In genomic region chr12:116712458-116713303, GRCh38 we compare ENCODE assay signal across 16 cellular contexts. TPM values are rescaled to one million over a fixed set of nuclear protein-coding genes. Genes with fewer than 3 reads are reported as not detected.
DNase-seq lines count a peak whose midpoint lies in the region; ATAC-seq and TF ChIP-seq lines count a peak whose summit lies in the region.
"Had no signal": no experiment of that assay in that cellular context is flagged by ENCODE, and none has a peak within 500 bp of the region (broad histone marks: within the 10 kb centered on the region; RNA-seq: fewer than 3 reads in every experiment).

No MANE protein-coding gene starts in this region.

- CTCF ChIA-PET in activated CD8-positive, alpha-beta T cell treated with anti-CD3 and anti-CD28 coated beads, Interleukin-2, amount 10 ng/mL, durations not matched to agents 7 days and 5 days (lab: Charles Lee): interaction anchor here (1.8 kb wide), 1 partner anchor 9 kb away, joined by 7 read pairs; no protein-coding TSS in a partner anchor

- H3K4me3 Mint-ChIP-seq in neural crest cell: no peak overlapping the region
- H3K4me3 Mint-ChIP-seq in activated CD8-positive, alpha-beta T cell treated with anti-CD3 and anti-CD28 coated beads, Interleukin-2, amount 10 ng/mL, durations not matched to agents 7 days and 5 days: no peak overlapping the region
- H3K4me3 Mint-ChIP-seq: activated naive CD4-positive, alpha-beta T cell treated with anti-CD3 and anti-CD28 coated beads, Interleukin-2, amount 50 U/mL, for 24 hours had no signal

- H3K36me3 ChIP-seq in body of pancreas (replicated peaks in 1 of 2; ENCODE audit: insufficient read depth in 1 of 2, low read depth in 2 of 2): peaks cover 0 to 2% of the 10 kb centered on the region in 2 donors

- peaks cover 68% of the 10 kb centered on the region for H3K4me1 Mint-ChIP-seq in neural crest cell
- peaks cover 9% of the 10 kb centered on the region for H3K4me1 Mint-ChIP-seq in activated CD8-positive, alpha-beta T cell treated with anti-CD3 and anti-CD28 coated beads, Interleukin-2, amount 10 ng/mL, durations not matched to agents 7 days and 5 days (ENCODE audit: low read depth)

- peak overlapping the region in 3 of 4 donors; percentile 45 to 67 (median 59) for H3K27ac ChIP-seq in body of pancreas
- H3K27ac ChIP-seq: C4-2B, tibial artery had no signal

- no peaks in the 10 kb centered on the region for H3K9me3 ChIP-seq in body of pancreas
- H3K9me3 ChIP-seq: tibial artery had no signal

- H3K27me3 ChIP-seq in body of pancreas: no peaks in the 10 kb centered on the region

- peak overlapping the region; percentile 65 for H3K27ac Mint-ChIP-seq in neural crest cell (ENCODE audit: unreplicated experiment)
- no peak overlapping the region for H3K27ac Mint-ChIP-seq in activated CD8-positive, alpha-beta T cell treated with anti-CD3 and anti-CD28 coated beads, Interleukin-2, amount 10 ng/mL, durations not matched to agents 7 days and 5 days
- H3K27ac Mint-ChIP-seq: activated naive CD4-positive, alpha-beta T cell treated with anti-CD3 and anti-CD28 coated beads, Interleukin-2, amount 50 U/mL, for 24 hours had no signal

- peaks cover 20% of the 10 kb centered on the region for H3K27me3 Mint-ChIP-seq in neural crest cell (ENCODE audit: low read depth)
- H3K27me3 Mint-ChIP-seq in activated CD8-positive, alpha-beta T cell treated with anti-CD3 and anti-CD28 coated beads, Interleukin-2, amount 10 ng/mL, durations not matched to agents 7 days and 5 days (ENCODE audit: low read depth): peaks cover 14% of the 10 kb centered on the region
- H3K27me3 Mint-ChIP-seq: activated naive CD4-positive, alpha-beta T cell treated with anti-CD3 and anti-CD28 coated beads, Interleukin-2, amount 50 U/mL, for 24 hours had no signal

- no peaks in the 10 kb centered on the region for H3K9me3 Mint-ChIP-seq in neural crest cell
- no peaks in the 10 kb centered on the region for H3K9me3 Mint-ChIP-seq in activated CD8-positive, alpha-beta T cell treated with anti-CD3 and anti-CD28 coated beads, Interleukin-2, amount 10 ng/mL, durations not matched to agents 7 days and 5 days (ENCODE audit: insufficient read depth)
- H3K9me3 Mint-ChIP-seq: activated naive CD4-positive, alpha-beta T cell treated with anti-CD3 and anti-CD28 coated beads, Interleukin-2, amount 50 U/mL, for 24 hours had no signal

- POLR2A ChIA-PET in activated CD8-positive, alpha-beta T cell treated with anti-CD3 and anti-CD28 coated beads, Interleukin-2, amount 10 ng/mL, durations not matched to agents 7 days and 5 days (lab: Charles Lee): no interaction called here

- TF ChIP-seq CTCF in body of pancreas (IDR thresholded peaks at IDR 0.05) (no peak), neural crest cell (conservative IDR thresholded peaks at IDR 0.05) (no peak)

- H3K4me3 ChIP-seq in body of pancreas: no peak overlapping the region
- H3K4me3 ChIP-seq: tibial artery had no signal

- intact Hi-C loops in body of pancreas (cut with DNase I) (no loop called here), posterior vena cava (cut with DNase I) (no loop called here)

- peak; percentile 22 for ATAC-seq in body of pancreas
- no peak for ATAC-seq in activated CD8-positive, alpha-beta T cell treated with anti-CD3 and anti-CD28 coated beads, Interleukin-2, amount 10 ng/mL, durations not matched to agents 7 days and 5 days
- ATAC-seq: sciatic nerve had no signal

- peaks cover 23% of the 10 kb centered on the region for H3K4me1 ChIP-seq in body of pancreas

- DNase-seq in DMS79 (lab: John Stamatoyannopoulos, UW): peak; percentile 82
- peak; percentile 46 to 84 for DNase-seq in NCI-H187 (lab: John Stamatoyannopoulos, UW)
- DNase-seq in body of pancreas: no peak
- no peak for DNase-seq in neural crest cell (ENCODE audit: low read depth, low spot score)
- no peak for DNase-seq in cortex of kidney (lab: John Stamatoyannopoulos, UW)
- no peak for DNase-seq in posterior vena cava (ENCODE audit: low spot score)
- DNase-seq in activated CD8-positive, alpha-beta T cell treated with anti-CD3 and anti-CD28 coated beads, Interleukin-2, amount 10 ng/mL, durations not matched to agents 7 days and 5 days: no peak
- DNase-seq: hypothalamus; MV-4-11; occipital lobe; SIG-M5; stimulated activated CD4-positive, alpha-beta T cell treated with anti-CD3 and anti-CD28 coated beads, Interleukin-2, amount 100 ng/mL, for 48 hours; tibial artery had no signal

- TF ChIP-seq POLR2A in body of pancreas (IDR thresholded peaks at IDR 0.05): no peak

- WGBS in body of pancreas, 2 donors: 71 to 75% methylated on average over 17 of the region's 17 CpGs

- no peaks in the 10 kb centered on the region for H3K36me3 Mint-ChIP-seq in neural crest cell (ENCODE audit: low read depth)
- H3K36me3 Mint-ChIP-seq in activated CD8-positive, alpha-beta T cell treated with anti-CD3 and anti-CD28 coated beads, Interleukin-2, amount 10 ng/mL, durations not matched to agents 7 days and 5 days (ENCODE audit: low read depth): peaks cover 26% of the 10 kb centered on the region
- H3K36me3 Mint-ChIP-seq: activated naive CD4-positive, alpha-beta T cell treated with anti-CD3 and anti-CD28 coated beads, Interleukin-2, amount 50 U/mL, for 24 hours had no signal

RNA-seq across cellular contexts. Expression of gene SPRING1, which starts 25.2 kb away (rescaled TPM):
- total RNA-seq in body of pancreas: 1 to 10 TPM; 9.1 to 9.9 TPM
- 47.8 and 50.8 TPM in 2 replicates for total RNA-seq in neural crest cell
- total RNA-seq in posterior vena cava: 10 to 100 TPM; 13.9 to 18.1 TPM
- 10 to 100 TPM; 31.3 to 32.5 TPM for total RNA-seq in activated CD8-positive, alpha-beta T cell treated with anti-CD3 and anti-CD28 coated beads, Interleukin-2, amount 10 ng/mL, durations not matched to agents 7 days and 5 days

RNA-seq across cellular contexts. Expression of gene RNFT2, which starts 25.4 kb away (rescaled TPM):
- 1 to 10 TPM; 1.3 to 1.6 TPM for total RNA-seq in body of pancreas
- total RNA-seq in neural crest cell: 79.9 and 82.1 TPM in 2 replicates
- total RNA-seq in posterior vena cava: 1 to 10 TPM; 1.2 to 2.2 TPM
- 10 to 100 TPM; 11.8 to 11.9 TPM for total RNA-seq in activated CD8-positive, alpha-beta T cell treated with anti-CD3 and anti-CD28 coated beads, Interleukin-2, amount 10 ng/mL, durations not matched to agents 7 days and 5 days

Comparison
In these comparisons a context has a peak if more than half of its experiments do, and no peak if none do; other contexts are left out.
1. DNase-seq: peak in DMS79 (single experiment) and NCI-H187 (2 of 2); none in body of pancreas (0 of 4), neural crest cell (single experiment), cortex of kidney (single experiment), posterior vena cava (single experiment) and activated CD8-positive, alpha-beta T cell treated with anti-CD3 and anti-CD28 coated beads, Interleukin-2, amount 10 ng/mL, durations not matched to agents 7 days and 5 days (single experiment).